Comparison of ENCODE assay signal across 1 cellular context in the genomic region with DNA sequence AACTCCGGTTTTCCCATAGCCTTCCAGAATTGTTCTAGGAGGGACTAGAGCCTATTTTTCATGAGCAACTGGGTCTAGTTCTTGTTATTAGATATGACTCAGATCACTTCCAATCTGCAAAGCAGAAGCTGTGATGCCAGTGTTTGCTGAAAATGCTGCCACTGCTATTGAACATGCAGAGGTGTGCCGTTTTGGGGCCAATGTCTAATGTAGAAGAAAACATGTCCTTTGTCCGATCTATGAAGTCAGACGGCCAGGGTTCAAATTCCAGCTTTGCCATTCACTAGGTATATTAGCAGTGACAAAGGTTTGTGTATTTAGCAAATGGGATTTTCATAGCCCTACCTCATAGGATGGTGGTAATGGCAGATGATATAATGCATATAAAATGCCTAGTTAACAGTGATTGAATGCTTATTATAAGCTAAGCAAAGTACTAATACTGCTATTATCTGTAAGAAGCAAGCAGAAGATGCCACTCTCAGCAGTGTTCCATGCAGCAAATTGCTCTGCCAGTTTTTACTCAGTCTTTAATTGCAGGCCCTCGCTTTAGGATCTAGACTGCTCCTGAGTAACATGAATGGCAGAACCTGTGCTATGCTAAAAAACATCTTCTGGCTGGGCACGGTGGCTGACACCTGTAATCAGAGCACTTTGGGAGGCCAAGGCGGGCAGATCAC.
A peak's percentile ranks its signal among the peaks of the same experiment; 100 is the strongest.
TF ChIP-seq lines count a peak whose summit lies in the region.

No MANE protein-coding gene starts in this region.

TF ChIP-seq in HepG2, 621 proteins besides CTCF, POLR2A, EP300 and RAD21 (continued from another document and continues in another):
- TF ChIP-seq MAFK (conservative IDR thresholded peaks at IDR 0.05 in 1 of 2, IDR thresholded peaks at IDR 0.05 in 1 of 2; ENCODE audit: low read length in 2 of 2) (peak; percentile 29 to 65; a peak in 3 of 4 replicates), THAP8 (CRISPR knock-in tag; IDR thresholded peaks at IDR 0.05; ENCODE audit: borderline replicate concordance) (no peak), ZNF878 (CRISPR knock-in tag; IDR thresholded peaks at IDR 0.05) (peak; percentile 70; the same call in 1 of the 2 replicates), NR2C2 (CRISPR knock-in tag; IDR thresholded peaks at IDR 0.05; ENCODE audit: borderline replicate concordance) (0 out of 2 replicates have a peak, but pooled peaks have one; percentile 39), ZNF225 (CRISPR knock-in tag; IDR thresholded peaks at IDR 0.05) (no peak), TCF7L2 (IDR thresholded peaks at IDR 0.05; ENCODE audit: low read depth, low read length) (no peak), KMT2A (CRISPR knock-in tag; IDR thresholded peaks at IDR 0.05) (no peak), ZNF292 (CRISPR knock-in tag; IDR thresholded peaks at IDR 0.05; ENCODE audit: borderline replicate concordance, low read depth) (peak; percentile 65; the same call in 1 of the 2 replicates), ZNF747 (CRISPR knock-in tag; IDR thresholded peaks at IDR 0.05; ENCODE audit: borderline replicate concordance) (no peak), FOXP1 (IDR thresholded peaks at IDR 0.05) (no peak), FOXP1 (CRISPR knock-in tag; IDR thresholded peaks at IDR 0.05) (peak; percentile 87), PLSCR1 (CRISPR knock-in tag; IDR thresholded peaks at IDR 0.05; ENCODE audit: borderline replicate concordance) (no peak), ZBTB38 (CRISPR knock-in tag; IDR thresholded peaks at IDR 0.05) (no peak; the same call in 1 of the 2 replicates), ZBTB26 (CRISPR knock-in tag; IDR thresholded peaks at IDR 0.05; ENCODE audit: borderline replicate concordance) (peak; percentile 99), ZNF646 (CRISPR knock-in tag; IDR thresholded peaks at IDR 0.05) (no peak), MLX (CRISPR knock-in tag; IDR thresholded peaks at IDR 0.05) (peak; percentile 51; the same call in 1 of the 2 replicates), ZBTB46 (CRISPR knock-in tag; IDR thresholded peaks at IDR 0.05; ENCODE audit: borderline replicate concordance) (no peak), ZGPAT (CRISPR knock-in tag; IDR thresholded peaks at IDR 0.05) (peak; percentile 89), GLI4 (CRISPR knock-in tag; IDR thresholded peaks at IDR 0.05; ENCODE audit: borderline replicate concordance) (no peak), ZNF30 (CRISPR knock-in tag; IDR thresholded peaks at IDR 0.05) (no peak), ZNF772 (CRISPR knock-in tag; IDR thresholded peaks at IDR 0.05) (no peak), ZNF546 (CRISPR knock-in tag; conservative IDR thresholded peaks at IDR 0.05) (no peak), POLR2AphosphoS5 (IDR thresholded peaks at IDR 0.05; ENCODE audit: low read depth, low read length) (no peak; the same call in 1 of the 2 replicates), KLF6 (CRISPR knock-in tag; IDR thresholded peaks at IDR 0.05) (no peak; the same call in 1 of the 2 replicates), ZNF33B (CRISPR knock-in tag; IDR thresholded peaks at IDR 0.05) (no peak), FOXA3 (CRISPR knock-in tag; IDR thresholded peaks at IDR 0.05) (peak; percentile 83), MTA3 (CRISPR knock-in tag; IDR thresholded peaks at IDR 0.05) (no peak), TBX3 (IDR thresholded peaks at IDR 0.05; ENCODE audit: borderline replicate concordance) (peak; percentile 83; the same call in 1 of the 2 replicates), SRY (CRISPR knock-in tag; IDR thresholded peaks at IDR 0.05) (no peak), ZNF703 (CRISPR knock-in tag; IDR thresholded peaks at IDR 0.05; ENCODE audit: borderline replicate concordance) (no peak), ZBTB7A (CRISPR knock-in tag; IDR thresholded peaks at IDR 0.05) (no peak), ZNF326 (CRISPR knock-in tag; IDR thresholded peaks at IDR 0.05; ENCODE audit: borderline replicate concordance) (no peak), TEAD3 (CRISPR knock-in tag; optimal IDR thresholded peaks at IDR 0.05; ENCODE audit: borderline replicate concordance) (peak; percentile 95), SATB2 (CRISPR knock-in tag; IDR thresholded peaks at IDR 0.05) (no peak), ZFP62 (CRISPR knock-in tag; IDR thresholded peaks at IDR 0.05) (no peak), GFI1 (CRISPR knock-in tag; IDR thresholded peaks at IDR 0.05; ENCODE audit: borderline replicate concordance) (peak; percentile 84)
- TF ChIP-seq, protein P1, sequence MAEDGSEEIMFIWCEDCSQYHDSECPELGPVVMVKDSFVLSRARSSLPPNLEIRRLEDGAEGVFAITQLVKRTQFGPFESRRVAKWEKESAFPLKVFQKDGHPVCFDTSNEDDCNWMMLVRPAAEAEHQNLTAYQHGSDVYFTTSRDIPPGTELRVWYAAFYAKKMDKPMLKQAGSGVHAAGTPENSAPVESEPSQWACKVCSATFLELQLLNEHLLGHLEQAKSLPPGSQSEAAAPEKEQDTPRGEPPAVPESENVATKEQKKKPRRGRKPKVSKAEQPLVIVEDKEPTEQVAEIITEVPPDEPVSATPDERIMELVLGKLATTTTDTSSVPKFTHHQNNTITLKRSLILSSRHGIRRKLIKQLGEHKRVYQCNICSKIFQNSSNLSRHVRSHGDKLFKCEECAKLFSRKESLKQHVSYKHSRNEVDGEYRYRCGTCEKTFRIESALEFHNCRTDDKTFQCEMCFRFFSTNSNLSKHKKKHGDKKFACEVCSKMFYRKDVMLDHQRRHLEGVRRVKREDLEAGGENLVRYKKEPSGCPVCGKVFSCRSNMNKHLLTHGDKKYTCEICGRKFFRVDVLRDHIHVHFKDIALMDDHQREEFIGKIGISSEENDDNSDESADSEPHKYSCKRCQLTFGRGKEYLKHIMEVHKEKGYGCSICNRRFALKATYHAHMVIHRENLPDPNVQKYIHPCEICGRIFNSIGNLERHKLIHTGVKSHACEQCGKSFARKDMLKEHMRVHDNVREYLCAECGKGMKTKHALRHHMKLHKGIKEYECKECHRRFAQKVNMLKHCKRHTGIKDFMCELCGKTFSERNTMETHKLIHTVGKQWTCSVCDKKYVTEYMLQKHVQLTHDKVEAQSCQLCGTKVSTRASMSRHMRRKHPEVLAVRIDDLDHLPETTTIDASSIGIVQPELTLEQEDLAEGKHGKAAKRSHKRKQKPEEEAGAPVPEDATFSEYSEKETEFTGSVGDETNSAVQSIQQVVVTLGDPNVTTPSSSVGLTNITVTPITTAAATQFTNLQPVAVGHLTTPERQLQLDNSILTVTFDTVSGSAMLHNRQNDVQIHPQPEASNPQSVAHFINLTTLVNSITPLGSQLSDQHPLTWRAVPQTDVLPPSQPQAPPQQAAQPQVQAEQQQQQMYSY (CRISPR knock-in tag; IDR thresholded peaks at IDR 0.05): no peak
- TF ChIP-seq, protein P2, sequence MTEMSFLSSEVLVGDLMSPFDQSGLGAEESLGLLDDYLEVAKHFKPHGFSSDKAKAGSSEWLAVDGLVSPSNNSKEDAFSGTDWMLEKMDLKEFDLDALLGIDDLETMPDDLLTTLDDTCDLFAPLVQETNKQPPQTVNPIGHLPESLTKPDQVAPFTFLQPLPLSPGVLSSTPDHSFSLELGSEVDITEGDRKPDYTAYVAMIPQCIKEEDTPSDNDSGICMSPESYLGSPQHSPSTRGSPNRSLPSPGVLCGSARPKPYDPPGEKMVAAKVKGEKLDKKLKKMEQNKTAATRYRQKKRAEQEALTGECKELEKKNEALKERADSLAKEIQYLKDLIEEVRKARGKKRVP (CRISPR knock-in tag; IDR thresholded peaks at IDR 0.05): peak in 1 of 2 experiments; percentile 68; a peak in 1 of 4 replicates
- TF ChIP-seq, protein P3, sequence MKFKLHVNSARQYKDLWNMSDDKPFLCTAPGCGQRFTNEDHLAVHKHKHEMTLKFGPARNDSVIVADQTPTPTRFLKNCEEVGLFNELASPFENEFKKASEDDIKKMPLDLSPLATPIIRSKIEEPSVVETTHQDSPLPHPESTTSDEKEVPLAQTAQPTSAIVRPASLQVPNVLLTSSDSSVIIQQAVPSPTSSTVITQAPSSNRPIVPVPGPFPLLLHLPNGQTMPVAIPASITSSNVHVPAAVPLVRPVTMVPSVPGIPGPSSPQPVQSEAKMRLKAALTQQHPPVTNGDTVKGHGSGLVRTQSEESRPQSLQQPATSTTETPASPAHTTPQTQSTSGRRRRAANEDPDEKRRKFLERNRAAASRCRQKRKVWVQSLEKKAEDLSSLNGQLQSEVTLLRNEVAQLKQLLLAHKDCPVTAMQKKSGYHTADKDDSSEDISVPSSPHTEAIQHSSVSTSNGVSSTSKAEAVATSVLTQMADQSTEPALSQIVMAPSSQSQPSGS (CRISPR knock-in tag; IDR thresholded peaks at IDR 0.05): peak; percentile 96
